Comparison of ENCODE assay signal across 19 cellular contexts in the genomic region with DNA sequence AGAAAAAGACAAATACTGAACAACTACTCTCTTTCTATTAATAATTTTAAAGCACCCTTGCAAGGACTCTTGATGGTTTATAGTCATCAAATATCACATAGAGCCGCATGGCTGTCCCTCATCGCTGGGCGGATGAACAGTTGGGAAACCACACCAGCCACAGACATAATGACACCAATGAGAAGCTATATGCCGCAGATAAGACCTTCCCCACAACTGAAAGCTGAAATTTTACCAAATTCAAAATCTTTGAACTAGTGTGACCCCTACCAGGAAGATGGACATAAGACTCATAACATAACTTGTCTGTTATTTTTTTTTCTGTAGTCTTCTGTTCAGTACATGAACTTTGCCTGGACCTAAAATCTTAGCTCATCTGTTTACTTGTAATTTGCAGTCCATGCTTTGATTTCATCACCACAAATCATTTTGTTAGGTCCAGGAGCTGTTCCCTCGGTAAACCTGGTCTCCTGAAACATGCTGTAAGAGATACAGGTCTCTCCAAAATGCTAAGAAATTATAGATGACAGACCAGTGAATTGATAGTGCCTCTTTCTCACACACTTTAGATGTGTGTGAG.
DNase-seq lines count a peak whose midpoint lies in the region; ATAC-seq and TF ChIP-seq lines count a peak whose summit lies in the region.
"Had no signal": no experiment of that assay in that cellular context is flagged by ENCODE, and none has a peak within 500 bp of the region (broad histone marks: within the 10 kb centered on the region; RNA-seq: fewer than 3 reads in every experiment).

No MANE protein-coding gene starts in this region.

- H3K4me1 ChIP-seq in adipocyte (ENCODE audit: control insufficient read depth, insufficient read depth, low read length) (peaks cover 8% of the 10 kb centered on the region), neuronal stem cell (ENCODE audit: control insufficient read depth in 2 of 2, insufficient read depth in 1 of 2, low read depth in 1 of 2, low read length in 2 of 2) (no peaks in the 10 kb centered on the region)

- H2BK12ac ChIP-seq in neuronal stem cell (ENCODE audit: low read length): no peak overlapping the region

- peak overlapping the region in 3 of 5 donors; percentile 13 to 53 (median 39) for H3K4me3 Mint-ChIP-seq in immature natural killer cell
- peak overlapping the region; percentile 7 for H3K4me3 Mint-ChIP-seq in natural killer cell
- H3K4me3 Mint-ChIP-seq: CD4-positive, alpha-beta memory T cell had no signal

- no peaks in the 10 kb centered on the region for H3K79me1 ChIP-seq in neuronal stem cell (ENCODE audit: low read depth, low read length)

- no peak overlapping the region for H2AK5ac ChIP-seq in neuronal stem cell (ENCODE audit: low read depth, low read length)

- H3K18ac ChIP-seq in neuronal stem cell (ENCODE audit: low read length): no peak overlapping the region

- no peak overlapping the region for H2BK120ac ChIP-seq in neuronal stem cell (ENCODE audit: low read depth, low read length)

- H3K36me3 ChIP-seq in adipocyte (ENCODE audit: control insufficient read depth, insufficient read depth, low read length, severe bottlenecking) (no peaks in the 10 kb centered on the region), neuronal stem cell (replicated peaks in 1 of 2; ENCODE audit: control insufficient read depth in 2 of 2, insufficient read depth in 2 of 2, low read length in 2 of 2) (no peaks in the 10 kb centered on the region)

- H3K4me1 Mint-ChIP-seq in immature natural killer cell (peaks cover 31 to 36% of the 10 kb centered on the region in 2 donors), natural killer cell (peaks cover 33 to 35% of the 10 kb centered on the region in 2 donors)

- ATAC-seq in natural killer cell: peak; percentile 71 to 93 (median 81)
- ATAC-seq: Panc1 had no signal

- H3K9ac ChIP-seq in adipocyte (ENCODE audit: low read length) (no peak overlapping the region), neuronal stem cell (ENCODE audit: low read depth, low read length, poor library complexity) (no peak overlapping the region)
- H3K9ac ChIP-seq: GM23248 had no signal

- no peak overlapping the region for H4K8ac ChIP-seq in neuronal stem cell (ENCODE audit: low read depth, low read length)

- intact Hi-C loops in natural killer cell (cut with micrococcal nuclease): loop anchor here (2.0 kb wide), 1 partner anchor 49 kb away; no protein-coding TSS in a partner anchor

- no peak overlapping the region for H3K4ac ChIP-seq in neuronal stem cell (ENCODE audit: low read length)

- H3K27me3 Mint-ChIP-seq in immature natural killer cell (ENCODE audit: low read depth in 3 of 3) (peaks cover 5 to 23% (median 7%) of the 10 kb centered on the region in 3 donors), natural killer cell (ENCODE audit: low read depth in 2 of 2) (peaks cover 30 to 64% of the 10 kb centered on the region in 2 donors)

- H3K27ac Mint-ChIP-seq in immature natural killer cell (peak overlapping the region in 2 of 6 donors; percentile 4 to 9), natural killer cell (peak overlapping the region in 1 of 2 donors; percentile 23)
- H3K27ac Mint-ChIP-seq: CD4-positive, alpha-beta memory T cell had no signal

- H4K91ac ChIP-seq in neuronal stem cell (ENCODE audit: low read depth, low read length, poor library complexity): no peak overlapping the region

- no peak overlapping the region for H3K27ac ChIP-seq in neuronal stem cell (replicated peaks; ENCODE audit: low read length)
- H3K27ac ChIP-seq: GM23248 had no signal

- H3K36me3 Mint-ChIP-seq in immature natural killer cell: peaks cover 0 to 13% (median 9%) of the 10 kb centered on the region in 3 donors
- H3K36me3 Mint-ChIP-seq in natural killer cell: no peaks in the 10 kb centered on the region
- H3K36me3 Mint-ChIP-seq: CD4-positive, alpha-beta memory T cell had no signal

- no peak for TF ChIP-seq CTCF in natural killer cell (IDR thresholded peaks at IDR 0.05)

- H3K4me2 ChIP-seq in neuronal stem cell (ENCODE audit: insufficient read depth, low read length, poor library complexity, severe bottlenecking): no peak overlapping the region

- no peaks in the 10 kb centered on the region for H3K9me3 ChIP-seq in adipocyte (ENCODE audit: control insufficient read depth, low read length)
- peaks cover 0 to 2% of the 10 kb centered on the region in 2 donors for H3K9me3 ChIP-seq in neuronal stem cell (replicated peaks in 1 of 2; ENCODE audit: control insufficient read depth in 2 of 2, insufficient read depth in 1 of 2, low read depth in 1 of 2, low read length in 2 of 2)

- no peak overlapping the region for H2BK15ac ChIP-seq in neuronal stem cell (ENCODE audit: low read length)

- H3K9me3 Mint-ChIP-seq in immature natural killer cell: no peaks in the 10 kb centered on the region
- no peaks in the 10 kb centered on the region for H3K9me3 Mint-ChIP-seq in natural killer cell

- H2AFZ ChIP-seq in neuronal stem cell (ENCODE audit: low read length): no peak overlapping the region
- H2AFZ ChIP-seq: GM23248 had no signal

- no CpG with 5 or more reads among the region's 5 CpGs for WGBS in neuronal stem cell (ENCODE audit: extremely low coverage in 2 of 2, insufficient read length in 2 of 2, insufficient replicate concordance in 1 of 2), 2 donors

- no peak overlapping the region for H3K4me3 ChIP-seq in adipocyte (ENCODE audit: low read length)
- no peak overlapping the region for H3K4me3 ChIP-seq in neuronal stem cell (ENCODE audit: low read length in 2 of 2)
- H3K4me3 ChIP-seq: GM23248 had no signal

- H2BK5ac ChIP-seq in neuronal stem cell (ENCODE audit: low read length): no peak overlapping the region

- no peak overlapping the region for H3K14ac ChIP-seq in neuronal stem cell (ENCODE audit: low read length)

- H3K23ac ChIP-seq in neuronal stem cell (ENCODE audit: low read depth, low read length, poor library complexity): no peak overlapping the region

- H3K27me3 ChIP-seq in adipocyte (replicated peaks; ENCODE audit: control insufficient read depth, insufficient read depth, low read length): no peaks in the 10 kb centered on the region
- no peaks in the 10 kb centered on the region for H3K27me3 ChIP-seq in neuronal stem cell (ENCODE audit: control insufficient read depth in 3 of 3, insufficient read depth in 3 of 3, low read depth in 1 of 3, low read length in 3 of 3)

- DNase-seq in OCI-M1 (lab: John Stamatoyannopoulos, UW) (peak; percentile 96), adipocyte (ENCODE audit: low read depth) (peak; percentile 15), immature natural killer cell (peak; percentile 35 to 66 (median 45)), natural killer cell (peak; percentile 26), NCI-H510A (lab: John Stamatoyannopoulos, UW) (no peak), mucosa of gallbladder (ENCODE audit: low spot score) (no peak), neuronal stem cell (ENCODE audit: low spot score) (no peak)
- DNase-seq: C1 segment of cervical spinal cord; CD4-positive, alpha-beta memory T cell; COR-L47; GM23248; H7; NCI-H2029; NCI-H446; NCI-H526; NCI-H82; NK-92 treated with Interleukin-12 subunit alpha and Interleukin-12 subunit beta, amount 100 ng/mL, for 24 hours; SHP77 treated with DMSO at 0.1 percent for 48 hours had no signal

Comparison
In these comparisons a context has a peak if more than half of its experiments do, and no peak if none do; other contexts are left out.
1. DNase-seq: peak in OCI-M1 (single experiment), adipocyte (single experiment), immature natural killer cell (3 of 3) and natural killer cell (single experiment); none in NCI-H510A (single experiment), mucosa of gallbladder (single experiment) and neuronal stem cell (single experiment).